1 cellular context compared by ENCODE assay signal in genomic region chr12:31875609-31875964, GRCh38.
TF ChIP-seq lines count a peak whose summit lies in the region.

No MANE protein-coding gene starts in this region.

TF ChIP-seq in HCT116, 20 proteins besides CTCF, POLR2A, EP300 and RAD21 (continued from another document):
- no peak for TF ChIP-seq ZBTB33 (IDR thresholded peaks at IDR 0.05; ENCODE audit: extremely low read depth, insufficient replicate concordance, low read length)
- TF ChIP-seq EZH2phosphoT487 (IDR thresholded peaks at IDR 0.05; ENCODE audit: borderline replicate concordance) = no peak
- no peak for TF ChIP-seq POLR2AphosphoS5 (IDR thresholded peaks at IDR 0.05; ENCODE audit: low read depth, low read length)
- TF ChIP-seq ZNF274 (IDR thresholded peaks at IDR 0.05; ENCODE audit: low read depth, low read length) = no peak
- TF ChIP-seq YY1 (IDR thresholded peaks at IDR 0.05; ENCODE audit: extremely low read depth, insufficient replicate concordance, low read depth, low read length) = peak; percentile 29
- no peak for TF ChIP-seq EZH2 (IDR thresholded peaks at IDR 0.05)
